Comparison of ENCODE assay signal across 10 cellular contexts in genomic region chr6:161444464-161444863, GRCh38.
DNase-seq lines count a peak whose midpoint lies in the region; ATAC-seq, FAIRE-seq and TF ChIP-seq lines count a peak whose summit lies in the region.
"Had no signal": no experiment of that assay in that cellular context is flagged by ENCODE, and none has a peak within 500 bp of the region (broad histone marks: within the 10 kb centered on the region; RNA-seq: fewer than 3 reads in every experiment).

No MANE protein-coding gene starts in this region.

- H3K4me1 Mint-ChIP-seq in activated CD4-positive, alpha-beta T cell treated with anti-CD3 and anti-CD28 coated beads, Interleukin-2, amount 10 ng/mL, durations not matched to agents 7 days and 5 days, result peaks cover 2% of the 10 kb centered on the region
- H3K4me1 Mint-ChIP-seq in stimulated activated naive CD8-positive, alpha-beta T cell treated with anti-CD3 and anti-CD28 coated beads, Interleukin-15, amount 100 ng/mL, for 72 hours, result peaks cover 13% of the 10 kb centered on the region
- H3K4me1 Mint-ChIP-seq: B cell had no signal

- H4K20me1 ChIP-seq in keratinocyte (ENCODE audit: control insufficient read depth, extremely low read depth, insufficient read depth, low read length), result no peaks in the 10 kb centered on the region

- peak overlapping the region; percentile 38 for H2AFZ ChIP-seq in keratinocyte (ENCODE audit: control insufficient read depth, low read length)

- no peaks in the 10 kb centered on the region for H3K27me3 ChIP-seq in keratinocyte (ENCODE audit: control insufficient read depth, extremely low read depth, insufficient read depth, low read length)
- H3K27me3 ChIP-seq: tibial artery had no signal

- no peak overlapping the region for H3K27ac ChIP-seq in keratinocyte (ENCODE audit: control insufficient read depth, insufficient read depth, low read length)
- H3K27ac ChIP-seq: tibial artery had no signal

- peak; percentile 46 for TF ChIP-seq CTCF in astrocyte of the cerebellum (IDR thresholded peaks at IDR 0.05; ENCODE audit: low read depth, low read length, missing control alignments)
- peak in 1 of 3 experiments; percentile 53 for TF ChIP-seq CTCF in keratinocyte (optimal IDR thresholded peaks at IDR 0.05 in 1 of 3, IDR thresholded peaks at IDR 0.05 in 1 of 3, conservative IDR thresholded peaks at IDR 0.05 in 1 of 3; ENCODE audit: extremely low read depth in 1 of 3, insufficient read depth in 2 of 3, low read length in 3 of 3)

- no peak overlapping the region for H3K9ac ChIP-seq in keratinocyte (ENCODE audit: control insufficient read depth, extremely low read depth, insufficient read depth, low read length)

- in situ Hi-C loops in astrocyte of the cerebellum (cut with HindIII; ENCODE audit: low sequenced_read_pairs), result no loop called here

- peak overlapping the region; percentile 30 for H3K4me2 ChIP-seq in keratinocyte (ENCODE audit: control insufficient read depth, extremely low read depth, insufficient read depth, low read depth, low read length)

- H3K9me3 ChIP-seq in keratinocyte (ENCODE audit: control insufficient read depth, low read depth, low read length), result no peaks in the 10 kb centered on the region
- H3K9me3 ChIP-seq: tibial artery had no signal

- FAIRE-seq in keratinocyte (lab: Jason Lieb, UNC), result no peak

- DNase-seq in activated CD4-positive, alpha-beta T cell treated with anti-CD3 and anti-CD28 coated beads, Interleukin-2, amount 10 ng/mL, durations not matched to agents 7 days and 5 days, result peak; percentile 9
- DNase-seq in activated CD4-positive, alpha-beta T cell treated with anti-CD3 and anti-CD28 coated beads for 4 hours, result no peak
- peak; percentile 63 for DNase-seq in astrocyte of the cerebellum (ENCODE audit: low read depth)
- DNase-seq in keratinocyte (ENCODE audit: low read depth, low spot score), result no peak
- peak; percentile 12 to 26 for DNase-seq in stimulated activated naive CD8-positive, alpha-beta T cell treated with anti-CD3 and anti-CD28 coated beads, Interleukin-15, amount 100 ng/mL, for 72 hours
- DNase-seq in NCI-H2227 treated with DMSO at 0.1 percent for 48 hours (lab: John Stamatoyannopoulos, UW), result no peak
- no peak for DNase-seq in COR-L47 (lab: John Stamatoyannopoulos, UW)
- DNase-seq: tibial artery had no signal

- POLR2A ChIA-PET in activated CD4-positive, alpha-beta T cell treated with anti-CD3 and anti-CD28 coated beads, Interleukin-2, amount 10 ng/mL, durations not matched to agents 7 days and 5 days (lab: Charles Lee), result no interaction called here

- ATAC-seq in stimulated activated naive CD8-positive, alpha-beta T cell treated with anti-CD3 and anti-CD28 coated beads, Interleukin-15, amount 100 ng/mL, for 72 hours, result peak; percentile 58
- no peak for ATAC-seq in GM19395 (IDR thresholded peaks at IDR 0.05; ENCODE audit: unreplicated experiment)

- no peak overlapping the region for H3K4me3 Mint-ChIP-seq in activated CD4-positive, alpha-beta T cell treated with anti-CD3 and anti-CD28 coated beads, Interleukin-2, amount 10 ng/mL, durations not matched to agents 7 days and 5 days
- H3K4me3 Mint-ChIP-seq in stimulated activated naive CD8-positive, alpha-beta T cell treated with anti-CD3 and anti-CD28 coated beads, Interleukin-15, amount 100 ng/mL, for 72 hours, result peak overlapping the region in 1 of 2 donors; percentile 66
- H3K4me3 Mint-ChIP-seq: B cell had no signal

- H3K27me3 Mint-ChIP-seq in activated CD4-positive, alpha-beta T cell treated with anti-CD3 and anti-CD28 coated beads, Interleukin-2, amount 10 ng/mL, durations not matched to agents 7 days and 5 days, result no peaks in the 10 kb centered on the region
- no peaks in the 10 kb centered on the region for H3K27me3 Mint-ChIP-seq in stimulated activated naive CD8-positive, alpha-beta T cell treated with anti-CD3 and anti-CD28 coated beads, Interleukin-15, amount 100 ng/mL, for 72 hours
- H3K27me3 Mint-ChIP-seq: B cell had no signal

- H3K36me3 ChIP-seq in keratinocyte (ENCODE audit: control insufficient read depth in 2 of 2, extremely low read depth in 1 of 2, insufficient read depth in 2 of 2, low read length in 2 of 2), result no peaks in the 10 kb centered on the region
- H3K36me3 ChIP-seq: tibial artery had no signal

- no peaks in the 10 kb centered on the region for H3K9me1 ChIP-seq in keratinocyte (ENCODE audit: control insufficient read depth, extremely low read depth, insufficient read depth, low read length)

- H3K4me3 ChIP-seq in astrocyte of the cerebellum (ENCODE audit: low read depth, low read length), result no peak overlapping the region
- peak overlapping the region in 1 of 3 experiments; percentile 11 for H3K4me3 ChIP-seq in keratinocyte (ENCODE audit: control insufficient read depth in 2 of 3, extremely low read depth in 1 of 3, insufficient read depth in 2 of 3, low read depth in 1 of 3, low read length in 3 of 3)
- H3K4me3 ChIP-seq: tibial artery had no signal

- no peaks in the 10 kb centered on the region for H3K79me2 ChIP-seq in keratinocyte (ENCODE audit: control insufficient read depth, insufficient read depth, low read length)

- H3K36me3 Mint-ChIP-seq in activated CD4-positive, alpha-beta T cell treated with anti-CD3 and anti-CD28 coated beads, Interleukin-2, amount 10 ng/mL, durations not matched to agents 7 days and 5 days (ENCODE audit: low read depth), result no peaks in the 10 kb centered on the region

- dilution Hi-C loops in keratinocyte (cut with MboI; ENCODE audit: extremely low pct_ligation_motif_present, low sequenced_read_pairs), result no loop called here

- H3K9me3 Mint-ChIP-seq in activated CD4-positive, alpha-beta T cell treated with anti-CD3 and anti-CD28 coated beads, Interleukin-2, amount 10 ng/mL, durations not matched to agents 7 days and 5 days, result no peaks in the 10 kb centered on the region
- H3K9me3 Mint-ChIP-seq in stimulated activated naive CD8-positive, alpha-beta T cell treated with anti-CD3 and anti-CD28 coated beads, Interleukin-15, amount 100 ng/mL, for 72 hours, result no peaks in the 10 kb centered on the region

- peaks cover 2% of the 10 kb centered on the region for H3K4me1 ChIP-seq in keratinocyte (ENCODE audit: control insufficient read depth, extremely low read depth, insufficient read depth, low read length)

- CTCF ChIA-PET in activated CD4-positive, alpha-beta T cell treated with anti-CD3 and anti-CD28 coated beads, Interleukin-2, amount 10 ng/mL, durations not matched to agents 7 days and 5 days (lab: Charles Lee), result no interaction called here

- no peak overlapping the region for H3K27ac Mint-ChIP-seq in activated CD4-positive, alpha-beta T cell treated with anti-CD3 and anti-CD28 coated beads, Interleukin-2, amount 10 ng/mL, durations not matched to agents 7 days and 5 days
- H3K27ac Mint-ChIP-seq in stimulated activated naive CD8-positive, alpha-beta T cell treated with anti-CD3 and anti-CD28 coated beads, Interleukin-15, amount 100 ng/mL, for 72 hours, result no peak overlapping the region
- H3K27ac Mint-ChIP-seq: B cell had no signal

Comparison
In these comparisons a context has a peak if more than half of its experiments do, and no peak if none do; other contexts are left out.
1. DNase-seq: peak in activated CD4-positive, alpha-beta T cell treated with anti-CD3 and anti-CD28 coated beads, Interleukin-2, amount 10 ng/mL, durations not matched to agents 7 days and 5 days (single experiment), astrocyte of the cerebellum (single experiment) and stimulated activated naive CD8-positive, alpha-beta T cell treated with anti-CD3 and anti-CD28 coated beads, Interleukin-15, amount 100 ng/mL, for 72 hours (2 of 2); none in activated CD4-positive, alpha-beta T cell treated with anti-CD3 and anti-CD28 coated beads for 4 hours (0 of 2), keratinocyte (single experiment), NCI-H2227 treated with DMSO at 0.1 percent for 48 hours (single experiment) and COR-L47 (single experiment).